In the genomic region with DNA sequence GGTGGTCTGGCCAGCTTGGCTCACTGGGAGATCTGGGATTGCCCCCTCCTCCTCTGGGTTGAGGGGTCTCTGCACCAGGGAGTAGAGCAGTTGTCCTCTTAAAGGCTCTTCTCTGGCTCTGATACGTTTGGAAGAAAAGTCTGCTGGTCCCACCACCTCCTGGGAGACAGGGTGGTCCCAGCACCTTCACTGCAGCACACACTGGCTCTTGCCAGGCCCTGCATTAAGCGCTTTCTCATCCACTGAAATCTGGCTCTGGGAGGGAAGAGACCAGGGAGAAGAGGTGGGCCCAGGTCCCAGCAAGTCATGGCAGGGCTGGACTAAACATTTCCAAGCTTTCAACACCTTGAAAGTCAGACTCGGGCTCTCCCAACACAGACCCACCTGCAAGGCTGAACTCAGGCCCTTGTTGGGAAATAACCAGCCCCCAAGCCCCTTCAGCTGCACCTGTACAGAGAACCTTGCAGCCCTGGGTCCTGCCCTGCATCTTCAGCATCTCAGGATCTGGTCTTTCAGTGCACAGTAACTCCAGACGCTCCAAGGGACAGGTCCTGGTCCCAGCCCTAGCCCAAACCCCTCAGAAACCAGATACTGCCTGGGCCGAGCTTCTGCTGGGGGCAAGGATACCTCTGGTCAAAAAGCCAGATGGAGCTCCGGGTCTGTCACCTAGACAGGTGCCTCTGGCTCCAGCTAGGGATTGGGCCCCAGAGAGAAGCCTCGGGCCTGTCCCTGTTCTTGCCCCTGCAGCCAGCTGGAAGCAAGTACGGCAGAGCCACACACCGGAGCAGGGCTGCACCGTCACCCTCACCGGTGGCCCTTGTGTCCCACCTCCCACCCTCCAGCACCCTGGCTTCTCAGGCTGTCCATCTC, we compare ENCODE assay signal across 26 cellular contexts.
A peak's percentile ranks its signal among the peaks of the same experiment; 100 is the strongest.
DNase-seq lines count a peak whose midpoint lies in the region; ATAC-seq, FAIRE-seq and TF ChIP-seq lines count a peak whose summit lies in the region.
"Had no signal": no experiment of that assay in that cellular context is flagged by ENCODE, and none has a peak within 500 bp of the region (broad histone marks: within the 10 kb centered on the region; RNA-seq: fewer than 3 reads in every experiment).

No MANE protein-coding gene starts in this region.

- H3K4me1 Mint-ChIP-seq in chondrocyte (ENCODE audit: low read depth) (peaks cover 10% of the 10 kb centered on the region), nephron progenitor cell (peaks cover 35% of the 10 kb centered on the region)
- H3K4me1 Mint-ChIP-seq: immature natural killer cell had no signal

- in situ Hi-C loops in G401 (cut with HindIII; ENCODE audit: low sequenced_read_pairs) = no loop called here

- no peak for ATAC-seq in GM21390 (IDR thresholded peaks at IDR 0.05; ENCODE audit: unreplicated experiment)
- ATAC-seq: gastrocnemius medialis, left lung had no signal

- peak overlapping the region; percentile 92; the same call in 1 of the 2 replicates for H3K27ac ChIP-seq in BLaER1
- H3K27ac ChIP-seq: gastrocnemius medialis, GM23248, left lung, SK-N-MC had no signal

- H3K27me3 Mint-ChIP-seq in chondrocyte (ENCODE audit: low read depth) (no peaks in the 10 kb centered on the region), nephron progenitor cell (ENCODE audit: low read depth, poor library complexity) (peaks cover 6% of the 10 kb centered on the region)

- no peak overlapping the region; the same call in 1 of the 2 replicates for H3K9ac ChIP-seq in BLaER1
- H3K9ac ChIP-seq: GM23248 had no signal

- no peak for FAIRE-seq in H54 (lab: Jason Lieb, UNC)
- FAIRE-seq: endothelial cell of umbilical vein, K562 had no signal

- H3K9me3 Mint-ChIP-seq in chondrocyte (ENCODE audit: low read depth) (no peaks in the 10 kb centered on the region), nephron progenitor cell (no peaks in the 10 kb centered on the region)
- H3K9me3 Mint-ChIP-seq: activated naive CD4-positive, alpha-beta T cell treated with anti-CD3 and anti-CD28 coated beads for 36 hours; immature natural killer cell had no signal

- H3K36me3 Mint-ChIP-seq in chondrocyte (ENCODE audit: low read depth) (peaks cover 20% of the 10 kb centered on the region), nephron progenitor cell (ENCODE audit: low read depth) (peaks cover 7% of the 10 kb centered on the region)
- H3K36me3 Mint-ChIP-seq: immature natural killer cell had no signal

- TF ChIP-seq POLR2A in H54 (IDR thresholded peaks at IDR 0.05; ENCODE audit: low read depth, low read length) = no peak

- DNase-seq in G401 (ENCODE audit: low spot score) (peak; percentile 15), chondrocyte (ENCODE audit: low spot score) (peak; percentile 68), nephron progenitor cell (no peak), globus pallidus (ENCODE audit: low spot score) (no peak), H54 (ENCODE audit: insufficient read length, low spot score) (no peak)
- DNase-seq: activated CD4-positive, CD25-positive, alpha-beta regulatory T cell; activated CD8-positive, alpha-beta memory T cell treated with anti-CD3 and anti-CD28 coated beads, Interleukin-2, amount 50 U/mL, for 4 hours; activated naive CD4-positive, alpha-beta T cell treated with anti-CD3 and anti-CD28 coated beads for 36 hours; COR-L47; DMS53; gastrocnemius medialis; GM23248; hypothalamus; immature natural killer cell; NCI-H1092 treated with DMSO at 0.1 percent for 48 hours; NCI-H1694 treated with DMSO at 0.1 percent for 48 hours; NCI-H510A; RPMI8226; stimulated activated CD4-positive, alpha-beta T cell treated with anti-CD3 and anti-CD28 coated beads, Interleukin-4, amount 100 ng/mL, for 24 hours; trophoblast cell had no signal

- no peaks in the 10 kb centered on the region for H3K9me3 ChIP-seq in BLaER1
- H3K9me3 ChIP-seq: gastrocnemius medialis, left lung had no signal

- no peaks in the 10 kb centered on the region for H3K27me3 ChIP-seq in BLaER1
- H3K27me3 ChIP-seq: gastrocnemius medialis, left lung had no signal

- H3K27ac Mint-ChIP-seq in chondrocyte (ENCODE audit: unreplicated experiment) = peak overlapping the region; percentile 69
- H3K27ac Mint-ChIP-seq in nephron progenitor cell = peak overlapping the region; percentile 82
- H3K27ac Mint-ChIP-seq: activated naive CD4-positive, alpha-beta T cell treated with anti-CD3 and anti-CD28 coated beads for 36 hours; immature natural killer cell had no signal

- TF ChIP-seq CTCF in chondrocyte (IDR thresholded peaks at IDR 0.05) (no peak), nephron progenitor cell (IDR thresholded peaks at IDR 0.05) (no peak)

- no peaks in the 10 kb centered on the region for H4K20me1 ChIP-seq in BLaER1

- no peak overlapping the region for H3K4me3 ChIP-seq in BLaER1
- H3K4me3 ChIP-seq: gastrocnemius medialis, GM23248, K562, left lung, SK-N-MC had no signal

- peak overlapping the region; percentile 99; the same call in 1 of the 2 replicates for H3K4me2 ChIP-seq in BLaER1

- peaks cover 17% of the 10 kb centered on the region for H3K36me3 ChIP-seq in BLaER1

- H3K4me3 Mint-ChIP-seq in chondrocyte (ENCODE audit: unreplicated experiment) (no peak overlapping the region), nephron progenitor cell (no peak overlapping the region)
- H3K4me3 Mint-ChIP-seq: activated naive CD4-positive, alpha-beta T cell treated with anti-CD3 and anti-CD28 coated beads for 36 hours; immature natural killer cell had no signal

- peaks cover 72% of the 10 kb centered on the region for H3K4me1 ChIP-seq in BLaER1
- H3K4me1 ChIP-seq: gastrocnemius medialis, left lung had no signal

Comparison
In these comparisons a context has a peak if more than half of its experiments do, and no peak if none do; other contexts are left out.
1. DNase-seq: peak in G401 (single experiment) and chondrocyte (single experiment); none in nephron progenitor cell (single experiment), globus pallidus (single experiment) and H54 (single experiment).